Comparison of ENCODE assay signal across 8 cellular contexts in the genomic region with DNA sequence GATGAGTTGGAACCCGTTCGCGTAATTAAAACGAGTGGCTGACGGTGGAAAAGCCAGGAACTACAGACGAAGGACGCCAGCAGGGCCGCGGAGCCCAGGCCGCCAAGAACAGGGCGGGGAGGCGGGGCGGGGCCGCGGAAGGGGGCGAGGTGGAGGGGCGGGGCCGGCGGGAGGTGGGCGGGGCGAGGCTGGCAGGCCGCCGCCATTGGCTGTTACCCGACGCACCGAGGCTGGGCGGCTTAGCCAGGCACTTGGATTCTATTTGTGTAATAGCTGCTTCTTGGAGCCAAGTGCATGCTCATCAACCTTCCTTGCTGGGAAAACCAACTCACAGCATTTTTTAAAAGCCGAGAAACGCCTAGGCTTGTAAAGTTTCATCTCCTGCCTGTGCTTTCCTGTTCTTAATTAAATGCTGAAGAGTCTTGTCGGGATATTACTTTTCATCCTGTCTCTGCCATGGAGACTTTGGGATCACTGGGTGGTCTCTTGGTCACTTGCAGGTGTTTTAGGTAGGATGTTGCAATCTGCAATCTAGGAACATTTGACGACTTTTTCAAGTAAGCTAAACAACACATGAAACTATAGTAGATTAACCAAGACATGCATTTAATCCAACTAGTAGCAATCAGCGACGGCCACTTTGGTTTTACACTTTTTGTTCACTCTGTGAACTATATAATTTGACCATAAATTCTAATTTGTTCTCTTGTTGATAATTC.
A peak's percentile ranks its signal among the peaks of the same experiment; 100 is the strongest.
DNase-seq lines count a peak whose midpoint lies in the region; ATAC-seq lines count a peak whose summit lies in the region.

No MANE protein-coding gene starts in this region.

- peak overlapping the region; percentile 95 for H3K27ac Mint-ChIP-seq in central memory CD8-positive, alpha-beta T cell (ENCODE audit: low read depth)

- DNase-seq in ACHN: peak; percentile 82
- peak; percentile 62 for DNase-seq in NCI-H345 treated with DMSO at 0.1 percent for 48 hours (lab: John Stamatoyannopoulos, UW; ENCODE audit: unreplicated experiment)
- peak; percentile 79 for DNase-seq in activated CD4-positive, CD25-positive, alpha-beta regulatory T cell treated with anti-CD3 and anti-CD28 coated beads, Interleukin-2, amount 50 U/mL, for 72 hours
- peak; percentile 68 to 74 for DNase-seq in central memory CD8-positive, alpha-beta T cell (ENCODE audit: low spot score in 2 of 2)
- DNase-seq in islet precursor cell: peak; percentile 94
- DNase-seq in stimulated activated CD4-positive, alpha-beta T cell treated with anti-CD3 and anti-CD28 coated beads, Interleukin-12 subunit alpha, Interleukin-12 subunit beta, amount 100 ng/mL, for 48 hours (ENCODE audit: low read depth in 2 of 3, low spot score in 1 of 3): peak; percentile 71 to 81 (median 77)

- ATAC-seq in GM18907 (IDR thresholded peaks at IDR 0.05; ENCODE audit: unreplicated experiment) (peak; percentile 58), HG03175 (IDR thresholded peaks at IDR 0.05; ENCODE audit: unreplicated experiment) (peak; percentile 54)
- peak; percentile 72 for ATAC-seq in central memory CD8-positive, alpha-beta T cell (replicated peaks; ENCODE audit: extremely low read depth, poor library complexity, severe bottlenecking)

- no peaks in the 10 kb centered on the region for H3K27me3 Mint-ChIP-seq in central memory CD8-positive, alpha-beta T cell

- peak overlapping the region; percentile 88 for H3K4me3 Mint-ChIP-seq in central memory CD8-positive, alpha-beta T cell

- no peaks in the 10 kb centered on the region for H3K9me3 Mint-ChIP-seq in central memory CD8-positive, alpha-beta T cell

- peaks cover 20% of the 10 kb centered on the region for H3K36me3 Mint-ChIP-seq in central memory CD8-positive, alpha-beta T cell (ENCODE audit: insufficient read depth)

- in situ Hi-C loops in ACHN (cut with HindIII; ENCODE audit: low pct_ligation_motif_present, low pct_unique_long_range_greater_than_20kb, low sequenced_read_pairs): no loop called here

- H3K4me1 Mint-ChIP-seq in central memory CD8-positive, alpha-beta T cell: peaks cover 33% of the 10 kb centered on the region

Comparison
In these comparisons a context has a peak if more than half of its experiments do, and no peak if none do; other contexts are left out.
1. Peak in every context shown above with its lines: DNase-seq and ATAC-seq.